1 cellular context compared by ENCODE assay signal in the genomic region with DNA sequence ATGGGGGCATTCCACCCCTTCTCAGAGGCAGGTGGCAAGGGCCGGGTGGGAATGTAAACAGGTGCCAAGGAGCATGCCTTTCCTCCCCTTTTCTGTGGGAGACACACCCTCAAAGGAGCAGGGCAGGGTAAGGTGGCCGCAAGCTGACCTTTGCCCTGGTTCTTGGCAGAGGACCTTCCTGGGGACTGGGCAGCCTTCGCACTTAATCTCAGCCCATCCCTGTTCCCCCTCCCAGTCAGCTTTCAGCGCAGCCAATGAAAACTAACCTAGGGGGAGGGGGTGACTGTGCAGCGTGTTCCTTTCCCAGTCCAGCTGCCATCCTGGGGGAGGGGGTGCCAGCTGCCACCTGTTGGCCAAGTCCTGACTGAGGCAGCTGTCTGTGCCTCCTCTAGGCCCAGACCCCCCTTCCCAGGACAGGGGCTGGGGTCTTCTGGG.
TF ChIP-seq lines count a peak whose summit lies in the region.

No MANE protein-coding gene starts in this region.

TF ChIP-seq in HEK293, 187 proteins besides CTCF, POLR2A, EP300 and RAD21 (continued from another document):
- no peak for TF ChIP-seq HOXD13 (CRISPR knock-in tag; IDR thresholded peaks at IDR 0.05; ENCODE audit: borderline replicate concordance)
- no peak for TF ChIP-seq ZNF777 (tag by site-specific recombination; IDR thresholded peaks at IDR 0.05; ENCODE audit: borderline replicate concordance)
- TF ChIP-seq ZNF10 (tag by site-specific recombination; IDR thresholded peaks at IDR 0.05): no peak
- TF ChIP-seq YY1 (tag by site-specific recombination; IDR thresholded peaks at IDR 0.05): no peak
- TF ChIP-seq ZNF155 (tag by site-specific recombination; IDR thresholded peaks at IDR 0.05): no peak
- no peak for TF ChIP-seq ZNF549 (tag by site-specific recombination; IDR thresholded peaks at IDR 0.05)
- TF ChIP-seq ZNF350 (tag by site-specific recombination; IDR thresholded peaks at IDR 0.05): no peak
- TF ChIP-seq ZNF521 (tag by site-specific recombination; IDR thresholded peaks at IDR 0.05): no peak
- TF ChIP-seq ZNF791 (tag by site-specific recombination; IDR thresholded peaks at IDR 0.05): no peak
- no peak for TF ChIP-seq ZNF624 (tag by site-specific recombination; IDR thresholded peaks at IDR 0.05)
- peak; percentile 86; the same call in 1 of the 2 replicates for TF ChIP-seq SCRT1 (tag by site-specific recombination; IDR thresholded peaks at IDR 0.05; ENCODE audit: borderline replicate concordance)
- no peak for TF ChIP-seq HOXC10 (CRISPR knock-in tag; IDR thresholded peaks at IDR 0.05)
- TF ChIP-seq GLI4 (tag by site-specific recombination; IDR thresholded peaks at IDR 0.05): no peak
- peak; percentile 75 for TF ChIP-seq BCL11B (tag by site-specific recombination; IDR thresholded peaks at IDR 0.05; ENCODE audit: low read depth)
- TF ChIP-seq ZNF830 (tag by site-specific recombination; IDR thresholded peaks at IDR 0.05; ENCODE audit: low read depth): no peak
- no peak for TF ChIP-seq ZNF302 (tag by site-specific recombination; IDR thresholded peaks at IDR 0.05; ENCODE audit: low read depth)
- TF ChIP-seq ZNF433 (tag by site-specific recombination; IDR thresholded peaks at IDR 0.05; ENCODE audit: low read depth): no peak
- TF ChIP-seq, protein P1, sequence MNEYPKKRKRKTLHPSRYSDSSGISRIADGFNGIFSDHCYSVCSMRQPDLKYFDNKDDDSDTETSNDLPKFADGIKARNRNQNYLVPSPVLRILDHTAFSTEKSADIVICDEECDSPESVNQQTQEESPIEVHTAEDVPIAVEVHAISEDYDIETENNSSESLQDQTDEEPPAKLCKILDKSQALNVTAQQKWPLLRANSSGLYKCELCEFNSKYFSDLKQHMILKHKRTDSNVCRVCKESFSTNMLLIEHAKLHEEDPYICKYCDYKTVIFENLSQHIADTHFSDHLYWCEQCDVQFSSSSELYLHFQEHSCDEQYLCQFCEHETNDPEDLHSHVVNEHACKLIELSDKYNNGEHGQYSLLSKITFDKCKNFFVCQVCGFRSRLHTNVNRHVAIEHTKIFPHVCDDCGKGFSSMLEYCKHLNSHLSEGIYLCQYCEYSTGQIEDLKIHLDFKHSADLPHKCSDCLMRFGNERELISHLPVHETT (tag by site-specific recombination; IDR thresholded peaks at IDR 0.05): no peak
- no peak for TF ChIP-seq ZFP69B (tag by site-specific recombination; IDR thresholded peaks at IDR 0.05)
- TF ChIP-seq, protein P2, sequence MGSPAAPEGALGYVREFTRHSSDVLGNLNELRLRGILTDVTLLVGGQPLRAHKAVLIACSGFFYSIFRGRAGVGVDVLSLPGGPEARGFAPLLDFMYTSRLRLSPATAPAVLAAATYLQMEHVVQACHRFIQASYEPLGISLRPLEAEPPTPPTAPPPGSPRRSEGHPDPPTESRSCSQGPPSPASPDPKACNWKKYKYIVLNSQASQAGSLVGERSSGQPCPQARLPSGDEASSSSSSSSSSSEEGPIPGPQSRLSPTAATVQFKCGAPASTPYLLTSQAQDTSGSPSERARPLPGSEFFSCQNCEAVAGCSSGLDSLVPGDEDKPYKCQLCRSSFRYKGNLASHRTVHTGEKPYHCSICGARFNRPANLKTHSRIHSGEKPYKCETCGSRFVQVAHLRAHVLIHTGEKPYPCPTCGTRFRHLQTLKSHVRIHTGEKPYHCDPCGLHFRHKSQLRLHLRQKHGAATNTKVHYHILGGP (tag by site-specific recombination; IDR thresholded peaks at IDR 0.05): no peak
- no peak for TF ChIP-seq ZNF184 (tag by site-specific recombination; IDR thresholded peaks at IDR 0.05)
- TF ChIP-seq, protein P3, sequence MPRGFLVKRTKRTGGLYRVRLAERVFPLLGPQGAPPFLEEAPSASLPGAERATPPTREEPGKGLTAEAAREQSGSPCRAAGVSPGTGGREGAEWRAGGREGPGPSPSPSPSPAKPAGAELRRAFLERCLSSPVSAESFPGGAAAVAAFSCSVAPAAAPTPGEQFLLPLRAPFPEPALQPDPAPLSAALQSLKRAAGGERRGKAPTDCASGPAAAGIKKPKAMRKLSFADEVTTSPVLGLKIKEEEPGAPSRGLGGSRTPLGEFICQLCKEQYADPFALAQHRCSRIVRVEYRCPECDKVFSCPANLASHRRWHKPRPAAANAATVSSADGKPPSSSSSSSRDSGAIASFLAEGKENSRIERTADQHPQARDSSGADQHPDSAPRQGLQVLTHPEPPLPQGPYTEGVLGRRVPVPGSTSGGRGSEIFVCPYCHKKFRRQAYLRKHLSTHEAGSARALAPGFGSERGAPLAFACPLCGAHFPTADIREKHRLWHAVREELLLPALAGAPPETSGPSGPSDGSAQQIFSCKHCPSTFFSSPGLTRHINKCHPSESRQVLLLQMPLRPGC (tag by site-specific recombination; IDR thresholded peaks at IDR 0.05): no peak
- no peak for TF ChIP-seq ZNF658 (tag by site-specific recombination; IDR thresholded peaks at IDR 0.05)
- no peak for TF ChIP-seq MEIS1 (CRISPR knock-in tag; IDR thresholded peaks at IDR 0.05; ENCODE audit: borderline replicate concordance)
- no peak for TF ChIP-seq ZNF510 (tag by site-specific recombination; IDR thresholded peaks at IDR 0.05; ENCODE audit: insufficient replicate concordance)
- no peak for TF ChIP-seq ZNF354C (tag by site-specific recombination; IDR thresholded peaks at IDR 0.05; ENCODE audit: borderline replicate concordance, low read depth)
- TF ChIP-seq SCRT2 (tag by site-specific recombination; IDR thresholded peaks at IDR 0.05): peak; percentile 89
- TF ChIP-seq KLF10 (tag by site-specific recombination; IDR thresholded peaks at IDR 0.05): no peak
- TF ChIP-seq, protein P4, sequence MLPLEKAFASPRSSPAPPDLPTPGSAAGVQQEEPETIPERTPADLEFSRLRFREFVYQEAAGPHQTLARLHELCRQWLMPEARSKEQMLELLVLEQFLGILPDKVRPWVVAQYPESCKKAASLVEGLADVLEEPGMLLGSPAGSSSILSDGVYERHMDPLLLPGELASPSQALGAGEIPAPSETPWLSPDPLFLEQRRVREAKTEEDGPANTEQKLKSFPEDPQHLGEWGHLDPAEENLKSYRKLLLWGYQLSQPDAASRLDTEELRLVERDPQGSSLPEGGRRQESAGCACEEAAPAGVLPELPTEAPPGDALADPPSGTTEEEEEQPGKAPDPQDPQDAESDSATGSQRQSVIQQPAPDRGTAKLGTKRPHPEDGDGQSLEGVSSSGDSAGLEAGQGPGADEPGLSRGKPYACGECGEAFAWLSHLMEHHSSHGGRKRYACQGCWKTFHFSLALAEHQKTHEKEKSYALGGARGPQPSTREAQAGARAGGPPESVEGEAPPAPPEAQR (tag by site-specific recombination; IDR thresholded peaks at IDR 0.05): no peak
- TF ChIP-seq, protein P5, sequence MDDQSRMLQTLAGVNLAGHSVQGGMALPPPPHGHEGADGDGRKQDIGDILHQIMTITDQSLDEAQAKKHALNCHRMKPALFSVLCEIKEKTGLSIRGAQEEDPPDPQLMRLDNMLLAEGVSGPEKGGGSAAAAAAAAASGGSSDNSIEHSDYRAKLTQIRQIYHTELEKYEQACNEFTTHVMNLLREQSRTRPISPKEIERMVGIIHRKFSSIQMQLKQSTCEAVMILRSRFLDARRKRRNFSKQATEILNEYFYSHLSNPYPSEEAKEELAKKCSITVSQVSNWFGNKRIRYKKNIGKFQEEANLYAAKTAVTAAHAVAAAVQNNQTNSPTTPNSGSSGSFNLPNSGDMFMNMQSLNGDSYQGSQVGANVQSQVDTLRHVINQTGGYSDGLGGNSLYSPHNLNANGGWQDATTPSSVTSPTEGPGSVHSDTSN (CRISPR knock-in tag; IDR thresholded peaks at IDR 0.05): no peak
- no peak for TF ChIP-seq WT1 (tag by site-specific recombination; IDR thresholded peaks at IDR 0.05)
- TF ChIP-seq BCL11A (tag by site-specific recombination; IDR thresholded peaks at IDR 0.05; ENCODE audit: low read depth): peak; percentile 27; the same call in 1 of the 2 replicates
